ENCODE assay signal across 39 cellular contexts in the genomic region with DNA sequence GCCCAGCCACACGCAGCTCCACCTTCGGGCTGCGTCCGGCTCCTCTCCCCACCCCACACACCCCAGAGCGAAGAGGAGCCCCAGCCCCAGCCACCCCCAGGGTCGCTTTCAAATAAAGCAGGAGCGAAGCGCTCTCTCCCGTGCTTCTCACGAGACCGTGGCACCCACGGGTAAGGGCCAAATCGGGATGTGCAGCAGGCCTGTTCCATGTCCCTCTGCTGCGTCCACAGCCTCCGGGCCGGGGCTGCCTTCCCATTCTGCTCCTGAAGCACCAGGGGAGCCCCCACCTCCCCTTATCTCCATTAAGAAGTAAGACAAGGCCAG. TPM values are rescaled to one million over a fixed set of nuclear protein-coding genes. Genes with fewer than 3 reads are reported as not detected.
"Had no signal": no experiment of that assay in that cellular context is flagged by ENCODE, and none has a peak within 500 bp of the region (broad histone marks: within the 10 kb centered on the region; RNA-seq: fewer than 3 reads in every experiment).

No MANE protein-coding gene starts in this region.

- H3K36me3 ChIP-seq: MG63 had no signal

- H3K4me3 ChIP-seq: MG63 had no signal

- H3K27me3 ChIP-seq: MG63 had no signal

- DNase-seq: Karpas-422, Kasumi-1, MG63, MM.1S, MV-4-11, NCI-H1048, NCI-H1092, NCI-H1092 treated with DMSO at 0.1 percent for 48 hours, NCI-H1105, NCI-H1105 treated with DMSO at 0.1 percent for 48 hours, NCI-H1417, NCI-H1417 treated with DMSO at 0.1 percent for 48 hours, NCI-H1436, NCI-H1436 treated with DMSO at 0.1 percent for 48 hours, NCI-H146, NCI-H1694, NCI-H1694 treated with DMSO at 0.1 percent for 48 hours, NCI-H187, NCI-H187 treated with DMSO at 0.1 percent for 48 hours, NCI-H1930, NCI-H2029, NCI-H2029 treated with DMSO at 0.1 percent for 48 hours, NCI-H2081, NCI-H2081 treated with DMSO at 0.1 percent for 48 hours, NCI-H2107, NCI-H2171, NCI-H2171 treated with DMSO at 0.1 percent for 48 hours, NCI-H2227 treated with DMSO at 0.1 percent for 48 hours, NCI-H226, NCI-H345, NCI-H446, NCI-H446 treated with DMSO at 0.1 percent for 48 hours, NCI-H510A, NCI-H510A treated with DMSO at 0.1 percent for 48 hours, NCI-H524 had no signal

RNA-seq across cellular contexts. Expression of a gene that starts 59.8 kb away (rescaled TPM):
- total RNA-seq: LHCN-M2, M059J, MCF 10A, NCI-H460 had no signal
